Comparison of ENCODE assay signal across 6 cellular contexts in the genomic region with DNA sequence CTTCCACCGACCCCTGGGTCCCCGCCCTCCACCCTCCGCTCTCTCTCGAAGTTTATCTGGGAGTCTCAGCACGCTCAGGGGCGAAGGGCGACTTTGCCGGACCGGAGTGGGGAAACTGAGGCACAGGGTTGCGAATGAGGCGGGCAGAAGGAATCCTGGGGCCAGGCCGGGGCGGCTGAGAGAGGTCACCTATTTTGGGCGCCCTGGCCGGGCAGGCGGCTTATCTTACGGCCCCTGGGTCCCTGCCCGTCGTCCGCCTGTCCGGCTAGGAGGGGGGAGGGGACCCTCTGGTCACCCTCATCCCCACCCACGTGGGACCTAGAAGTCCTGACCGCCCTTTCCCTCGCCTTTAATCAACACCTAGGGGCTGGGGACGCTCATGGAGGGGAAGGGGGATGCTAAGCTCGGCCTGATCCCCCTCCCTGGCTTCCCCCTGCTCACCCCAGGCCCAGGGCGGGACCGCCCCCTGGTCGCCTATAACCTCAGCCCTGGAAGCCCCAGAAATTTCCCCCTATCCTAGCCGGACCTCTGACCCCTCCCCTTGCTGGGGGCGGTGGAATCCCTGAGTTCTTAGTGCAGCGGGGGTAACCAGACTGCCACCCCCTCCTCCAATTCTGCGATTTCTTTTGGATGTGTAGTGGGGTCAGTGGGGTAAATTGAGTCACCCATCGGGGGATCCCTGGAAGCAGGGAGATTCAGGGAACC. TPM values are rescaled to one million over a fixed set of nuclear protein-coding genes. Genes with fewer than 3 reads are reported as not detected.
A peak's percentile ranks its signal among the peaks of the same experiment; 100 is the strongest.
DNase-seq lines count a peak whose midpoint lies in the region; ATAC-seq and TF ChIP-seq lines count a peak whose summit lies in the region.

No MANE protein-coding gene starts in this region.

- peaks cover 22% of the 10 kb centered on the region for H3K36me3 Mint-ChIP-seq in stimulated activated naive CD8-positive, alpha-beta T cell treated with anti-CD3 and anti-CD28 coated beads, Interleukin-15, Interleukin-2, amounts not matched to agents 100 ng/mL and 50 ng/mL, for 24 hours (ENCODE audit: low read depth)

- TF ChIP-seq CTCF in foreskin fibroblast (IDR thresholded peaks at IDR 0.05; ENCODE audit: low read depth, low read length), result no peak

- no peaks in the 10 kb centered on the region for H3K27me3 Mint-ChIP-seq in stimulated activated naive CD8-positive, alpha-beta T cell treated with anti-CD3 and anti-CD28 coated beads, Interleukin-15, Interleukin-2, amounts not matched to agents 100 ng/mL and 50 ng/mL, for 24 hours

- H3K27ac Mint-ChIP-seq in stimulated activated naive CD8-positive, alpha-beta T cell treated with anti-CD3 and anti-CD28 coated beads, Interleukin-15, Interleukin-2, amounts not matched to agents 100 ng/mL and 50 ng/mL, for 24 hours, result peak overlapping the region; percentile 36

- peak overlapping the region; percentile 84 to 85 for H3K4me3 ChIP-seq in foreskin fibroblast (ENCODE audit: low read depth in 1 of 2, low read length in 2 of 2)

- DNase-seq in Caki2 (ENCODE audit: low read depth), result peak; percentile 48
- DNase-seq in RPMI8226, result peak; percentile 27
- DNase-seq in foreskin fibroblast, result peak in 1 of 2 donors; percentile 47

- ATAC-seq in HG03521 (IDR thresholded peaks at IDR 0.05; ENCODE audit: unreplicated experiment) (no peak), GM19395 (IDR thresholded peaks at IDR 0.05; ENCODE audit: unreplicated experiment) (no peak)

- no peaks in the 10 kb centered on the region for H3K9me3 Mint-ChIP-seq in stimulated activated naive CD8-positive, alpha-beta T cell treated with anti-CD3 and anti-CD28 coated beads, Interleukin-15, Interleukin-2, amounts not matched to agents 100 ng/mL and 50 ng/mL, for 24 hours

- H3K4me3 Mint-ChIP-seq in stimulated activated naive CD8-positive, alpha-beta T cell treated with anti-CD3 and anti-CD28 coated beads, Interleukin-15, Interleukin-2, amounts not matched to agents 100 ng/mL and 50 ng/mL, for 24 hours, result peak overlapping the region; percentile 86

- peaks cover 52% of the 10 kb centered on the region for H3K4me1 Mint-ChIP-seq in stimulated activated naive CD8-positive, alpha-beta T cell treated with anti-CD3 and anti-CD28 coated beads, Interleukin-15, Interleukin-2, amounts not matched to agents 100 ng/mL and 50 ng/mL, for 24 hours (ENCODE audit: low read depth)

- in situ Hi-C loops in Caki2 (cut with HindIII; ENCODE audit: low pct_unique_long_range_greater_than_20kb, low sequenced_read_pairs), result no loop called here

RNA-seq across cellular contexts. Expression of a gene that starts 0.6 kb away (rescaled TPM):
- total RNA-seq in Caki2 (2014; rRNA removed; shearing (Covaris generic); ENCODE audit: low replicate concordance), result 39.4 and 50.5 TPM in 2 replicates

RNA-seq across cellular contexts. Expression of a gene that starts 2.7 kb away (rescaled TPM):
- total RNA-seq in Caki2 (2014; rRNA removed; shearing (Covaris generic); ENCODE audit: low replicate concordance), result 52.8 TPM in 2 replicates

RNA-seq across cellular contexts. Expression of a gene that starts 19.6 kb away (rescaled TPM):
- total RNA-seq in Caki2 (2014; rRNA removed; shearing (Covaris generic); ENCODE audit: low replicate concordance), result 4.0 and 6.5 TPM in 2 replicates

RNA-seq across cellular contexts. Expression of a gene that starts 27.2 kb away (rescaled TPM):
- 12.9 and 22.1 TPM in 2 replicates for total RNA-seq in Caki2 (2014; rRNA removed; shearing (Covaris generic); ENCODE audit: low replicate concordance)

RNA-seq across cellular contexts. Expression of a gene that starts 32.5 kb away (rescaled TPM):
- 5.3 and 6.8 TPM in 2 replicates for total RNA-seq in Caki2 (2014; rRNA removed; shearing (Covaris generic); ENCODE audit: low replicate concordance)
